Comparison of ENCODE assay signal across 14 cellular contexts in genomic region chr7:25628446-25628845, GRCh38.
DNase-seq lines count a peak whose midpoint lies in the region.
"Had no signal": no experiment of that assay in that cellular context is flagged by ENCODE, and none has a peak within 500 bp of the region (broad histone marks: within the 10 kb centered on the region; RNA-seq: fewer than 3 reads in every experiment).

No MANE protein-coding gene starts in this region.

- H4K20me1 ChIP-seq in BLaER1 = no peaks in the 10 kb centered on the region
- H4K20me1 ChIP-seq: BLaER1 treated with 17β-estradiol and CSF1 and Interleukin-3, amounts not matched to agents 10 nM and 100 nM had no signal

- peak overlapping the region; percentile 54 for H2BK120ac ChIP-seq in trophoblast cell (ENCODE audit: insufficient read depth, low read length, poor library complexity)

- H3K18ac ChIP-seq in trophoblast cell (ENCODE audit: low read length) = peak overlapping the region; percentile 4

- no peaks in the 10 kb centered on the region for H3K9me3 ChIP-seq in BLaER1
- no peaks in the 10 kb centered on the region for H3K9me3 ChIP-seq in HAP-1
- H3K9me3 ChIP-seq in trophoblast cell (ENCODE audit: insufficient read depth, low read depth, low read length) = no peaks in the 10 kb centered on the region
- H3K9me3 ChIP-seq: BLaER1 treated with 17β-estradiol and CSF1 and Interleukin-3, amounts not matched to agents 10 nM and 100 nM had no signal

- WGBS in trophoblast cell (ENCODE audit: extremely low coverage, insufficient coverage, insufficient read length) = no CpG with 5 or more reads among the region's 3 CpGs

- no peaks in the 10 kb centered on the region for H3K36me3 ChIP-seq in BLaER1
- no peaks in the 10 kb centered on the region for H3K36me3 ChIP-seq in HAP-1 (replicated peaks)
- H3K36me3 ChIP-seq in trophoblast cell (ENCODE audit: control insufficient read depth in 1 of 2, insufficient read depth in 2 of 2, low read length in 2 of 2) = no peaks in the 10 kb centered on the region
- H3K36me3 ChIP-seq: BLaER1 treated with 17β-estradiol and CSF1 and Interleukin-3, amounts not matched to agents 10 nM and 100 nM had no signal

- H4K91ac ChIP-seq in trophoblast cell (ENCODE audit: low read depth, low read length) = peak overlapping the region; percentile 80

- no peak overlapping the region for H2AFZ ChIP-seq in trophoblast cell (ENCODE audit: insufficient read depth, low read length, poor library complexity)

- H3K9ac ChIP-seq in BLaER1 (no peak overlapping the region), trophoblast cell (ENCODE audit: low read length) (no peak overlapping the region)
- H3K9ac ChIP-seq: BLaER1 treated with 17β-estradiol and CSF1 and Interleukin-3, amounts not matched to agents 10 nM and 100 nM had no signal

- H2BK12ac ChIP-seq in trophoblast cell (ENCODE audit: low read length) = peak overlapping the region; percentile 85

- H3K4ac ChIP-seq in trophoblast cell (ENCODE audit: low read depth, low read length) = no peak overlapping the region

- H3K27ac ChIP-seq in BLaER1 (no peak overlapping the region; the same call in 1 of the 2 replicates), trophoblast cell (ENCODE audit: low read depth, low read length) (no peak overlapping the region)
- H3K27ac ChIP-seq: 22Rv1; BLaER1 treated with 17β-estradiol and CSF1 and Interleukin-3, amounts not matched to agents 10 nM and 100 nM had no signal

- no peak overlapping the region for H2AK5ac ChIP-seq in trophoblast cell (ENCODE audit: low read length)

- H3K4me1 ChIP-seq in BLaER1 (peaks cover 57% of the 10 kb centered on the region), HAP-1 (peaks cover 17% of the 10 kb centered on the region), trophoblast cell (ENCODE audit: control insufficient read depth in 1 of 2, insufficient read depth in 2 of 2, low read length in 2 of 2) (peaks cover 0 to 16% of the 10 kb centered on the region in 2 experiments)

- DNase-seq in HAP-1 (ENCODE audit: low spot score in 2 of 2) = peak; percentile 30 to 48
- peak; percentile 76 for DNase-seq in cerebellum (ENCODE audit: low spot score)
- DNase-seq in trophoblast cell = no peak
- DNase-seq in germinal center (ENCODE audit: low spot score) = no peak
- no peak for DNase-seq in NCI-H1048 (lab: John Stamatoyannopoulos, UW)
- DNase-seq in DMS79 (lab: John Stamatoyannopoulos, UW) = no peak
- DNase-seq: CD4-positive, alpha-beta T cell; CD8-positive, alpha-beta memory T cell; DMS 273 treated with DMSO at 0.1 percent for 48 hours; DMS79 treated with DMSO at 0.1 percent for 48 hours; HCEC 1CT had no signal

- H3K79me1 ChIP-seq in trophoblast cell (ENCODE audit: low read length) = peaks cover 12% of the 10 kb centered on the region

- peak overlapping the region; percentile 10 for H2BK5ac ChIP-seq in trophoblast cell (ENCODE audit: low read depth, low read length, poor library complexity)

- H3K14ac ChIP-seq in trophoblast cell (ENCODE audit: low read length) = peak overlapping the region; percentile 9

- H3K79me2 ChIP-seq in trophoblast cell (ENCODE audit: control insufficient read depth, insufficient read depth, low read length, poor library complexity) = no peaks in the 10 kb centered on the region

- H3K4me2 ChIP-seq in BLaER1 (peak overlapping the region; percentile 34), trophoblast cell (ENCODE audit: low read length) (no peak overlapping the region)

- no peak overlapping the region for H3K23ac ChIP-seq in trophoblast cell (ENCODE audit: low read length)

- H3K27me3 ChIP-seq in BLaER1 (no peaks in the 10 kb centered on the region), HAP-1 (ENCODE audit: low read depth) (no peaks in the 10 kb centered on the region), trophoblast cell (ENCODE audit: insufficient read depth, low read length) (no peaks in the 10 kb centered on the region)
- H3K27me3 ChIP-seq: BLaER1 treated with 17β-estradiol and CSF1 and Interleukin-3, amounts not matched to agents 10 nM and 100 nM had no signal

- in situ Hi-C loops in HAP-1 (cut with MboI; ENCODE audit: low sequenced_read_pairs) = no loop called here

- H3K4me3 ChIP-seq in BLaER1 (no peak overlapping the region), HAP-1 (no peak overlapping the region), trophoblast cell (ENCODE audit: low read depth, low read length) (no peak overlapping the region)
- H3K4me3 ChIP-seq: BLaER1 treated with 17β-estradiol and CSF1 and Interleukin-3, amounts not matched to agents 10 nM and 100 nM had no signal

- H4K12ac ChIP-seq in trophoblast cell (ENCODE audit: low read depth, low read length) = no peak overlapping the region

- H4K8ac ChIP-seq in trophoblast cell (ENCODE audit: low read depth, low read length) = no peak overlapping the region

Comparison
In these comparisons a context has a peak if more than half of its experiments do, and no peak if none do; other contexts are left out.
1. DNase-seq: peak in HAP-1 (2 of 2) and cerebellum (single experiment); none in trophoblast cell (0 of 2), germinal center (single experiment), NCI-H1048 (single experiment) and DMS79 (single experiment).